Comparison of ENCODE assay signal across 1 cellular context in the genomic region with DNA sequence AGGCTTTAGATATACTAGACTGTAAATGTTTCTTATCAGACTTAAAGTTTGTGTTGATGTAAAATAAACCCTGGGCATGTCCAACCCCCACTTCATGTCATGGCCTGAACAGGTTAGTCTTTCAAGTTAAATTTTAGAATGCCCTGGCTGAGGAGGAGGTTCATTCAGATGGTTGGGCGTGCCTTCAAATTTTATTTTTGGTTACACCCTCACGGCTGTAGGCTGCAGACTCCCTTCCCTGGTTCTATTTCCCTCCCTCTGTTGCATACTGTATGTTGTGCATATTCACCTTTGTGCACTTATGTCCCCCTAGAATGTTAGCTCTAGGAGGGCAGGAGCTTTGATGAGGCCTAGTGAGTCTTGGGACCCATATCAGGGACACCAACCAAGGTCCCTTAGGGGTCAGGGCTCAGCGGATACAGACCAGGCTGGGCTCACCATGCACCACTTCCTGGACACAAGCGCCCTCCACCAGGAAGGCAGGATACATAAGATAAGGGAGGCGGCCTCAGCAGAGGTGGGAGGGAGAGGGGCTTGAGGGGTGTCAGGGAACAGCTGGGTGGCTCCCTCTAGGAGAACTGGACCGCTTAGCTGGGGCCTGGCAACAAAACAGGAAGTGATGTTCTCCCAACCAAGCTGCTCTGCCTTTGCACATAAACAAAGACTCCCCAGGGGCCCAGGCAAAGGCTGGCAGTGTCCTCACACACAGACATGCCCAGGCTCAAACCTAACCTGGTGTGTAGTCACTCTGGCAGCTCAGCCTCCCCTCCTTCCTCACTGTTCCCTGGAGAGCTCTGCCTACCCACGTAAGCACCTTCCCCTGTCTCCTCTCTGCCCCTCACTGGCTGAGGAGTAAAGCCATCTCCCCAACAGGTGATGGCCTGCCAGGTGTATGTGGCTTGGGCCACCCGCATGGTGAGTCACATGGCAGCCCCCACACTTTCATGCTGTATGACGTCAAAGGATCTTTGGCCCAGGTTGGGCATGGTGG.
TF ChIP-seq lines count a peak whose summit lies in the region.

No MANE protein-coding gene starts in this region.

TF ChIP-seq in HepG2, 621 proteins besides CTCF, POLR2A, EP300 and RAD21 (continued from another document):
- TF ChIP-seq, protein P1, sequence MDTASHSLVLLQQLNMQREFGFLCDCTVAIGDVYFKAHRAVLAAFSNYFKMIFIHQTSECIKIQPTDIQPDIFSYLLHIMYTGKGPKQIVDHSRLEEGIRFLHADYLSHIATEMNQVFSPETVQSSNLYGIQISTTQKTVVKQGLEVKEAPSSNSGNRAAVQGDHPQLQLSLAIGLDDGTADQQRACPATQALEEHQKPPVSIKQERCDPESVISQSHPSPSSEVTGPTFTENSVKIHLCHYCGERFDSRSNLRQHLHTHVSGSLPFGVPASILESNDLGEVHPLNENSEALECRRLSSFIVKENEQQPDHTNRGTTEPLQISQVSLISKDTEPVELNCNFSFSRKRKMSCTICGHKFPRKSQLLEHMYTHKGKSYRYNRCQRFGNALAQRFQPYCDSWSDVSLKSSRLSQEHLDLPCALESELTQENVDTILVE (CRISPR knock-in tag; IDR thresholded peaks at IDR 0.05), result no peak
- no peak for TF ChIP-seq ZNF235 (CRISPR knock-in tag; IDR thresholded peaks at IDR 0.05; ENCODE audit: borderline replicate concordance)
- peak; percentile 26; the same call in 1 of the 2 replicates for TF ChIP-seq THAP11 (CRISPR knock-in tag; IDR thresholded peaks at IDR 0.05)
- TF ChIP-seq, protein P2, sequence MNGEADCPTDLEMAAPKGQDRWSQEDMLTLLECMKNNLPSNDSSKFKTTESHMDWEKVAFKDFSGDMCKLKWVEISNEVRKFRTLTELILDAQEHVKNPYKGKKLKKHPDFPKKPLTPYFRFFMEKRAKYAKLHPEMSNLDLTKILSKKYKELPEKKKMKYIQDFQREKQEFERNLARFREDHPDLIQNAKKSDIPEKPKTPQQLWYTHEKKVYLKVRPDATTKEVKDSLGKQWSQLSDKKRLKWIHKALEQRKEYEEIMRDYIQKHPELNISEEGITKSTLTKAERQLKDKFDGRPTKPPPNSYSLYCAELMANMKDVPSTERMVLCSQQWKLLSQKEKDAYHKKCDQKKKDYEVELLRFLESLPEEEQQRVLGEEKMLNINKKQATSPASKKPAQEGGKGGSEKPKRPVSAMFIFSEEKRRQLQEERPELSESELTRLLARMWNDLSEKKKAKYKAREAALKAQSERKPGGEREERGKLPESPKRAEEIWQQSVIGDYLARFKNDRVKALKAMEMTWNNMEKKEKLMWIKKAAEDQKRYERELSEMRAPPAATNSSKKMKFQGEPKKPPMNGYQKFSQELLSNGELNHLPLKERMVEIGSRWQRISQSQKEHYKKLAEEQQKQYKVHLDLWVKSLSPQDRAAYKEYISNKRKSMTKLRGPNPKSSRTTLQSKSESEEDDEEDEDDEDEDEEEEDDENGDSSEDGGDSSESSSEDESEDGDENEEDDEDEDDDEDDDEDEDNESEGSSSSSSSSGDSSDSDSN (CRISPR knock-in tag; IDR thresholded peaks at IDR 0.05), result no peak
- TF ChIP-seq MYC (CRISPR knock-in tag; IDR thresholded peaks at IDR 0.05; ENCODE audit: borderline replicate concordance), result peak; percentile 45; the same call in 1 of the 2 replicates
- no peak for TF ChIP-seq ZNF775 (CRISPR knock-in tag; IDR thresholded peaks at IDR 0.05; ENCODE audit: borderline replicate concordance)
- TF ChIP-seq RFX5 (IDR thresholded peaks at IDR 0.05; ENCODE audit: low read depth, low read length), result no peak
- no peak for TF ChIP-seq DR1 (CRISPR knock-in tag; IDR thresholded peaks at IDR 0.05)
- TF ChIP-seq, protein P3, sequence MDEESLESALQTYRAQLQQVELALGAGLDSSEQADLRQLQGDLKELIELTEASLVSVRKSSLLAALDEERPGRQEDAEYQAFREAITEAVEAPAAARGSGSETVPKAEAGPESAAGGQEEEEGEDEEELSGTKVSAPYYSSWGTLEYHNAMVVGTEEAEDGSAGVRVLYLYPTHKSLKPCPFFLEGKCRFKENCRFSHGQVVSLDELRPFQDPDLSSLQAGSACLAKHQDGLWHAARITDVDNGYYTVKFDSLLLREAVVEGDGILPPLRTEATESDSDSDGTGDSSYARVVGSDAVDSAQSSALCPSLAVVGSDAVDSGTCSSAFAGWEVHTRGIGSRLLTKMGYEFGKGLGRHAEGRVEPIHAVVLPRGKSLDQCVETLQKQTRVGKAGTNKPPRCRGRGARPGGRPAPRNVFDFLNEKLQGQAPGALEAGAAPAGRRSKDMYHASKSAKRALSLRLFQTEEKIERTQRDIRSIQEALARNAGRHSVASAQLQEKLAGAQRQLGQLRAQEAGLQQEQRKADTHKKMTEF (CRISPR knock-in tag; IDR thresholded peaks at IDR 0.05), result no peak
- TF ChIP-seq, protein P4, sequence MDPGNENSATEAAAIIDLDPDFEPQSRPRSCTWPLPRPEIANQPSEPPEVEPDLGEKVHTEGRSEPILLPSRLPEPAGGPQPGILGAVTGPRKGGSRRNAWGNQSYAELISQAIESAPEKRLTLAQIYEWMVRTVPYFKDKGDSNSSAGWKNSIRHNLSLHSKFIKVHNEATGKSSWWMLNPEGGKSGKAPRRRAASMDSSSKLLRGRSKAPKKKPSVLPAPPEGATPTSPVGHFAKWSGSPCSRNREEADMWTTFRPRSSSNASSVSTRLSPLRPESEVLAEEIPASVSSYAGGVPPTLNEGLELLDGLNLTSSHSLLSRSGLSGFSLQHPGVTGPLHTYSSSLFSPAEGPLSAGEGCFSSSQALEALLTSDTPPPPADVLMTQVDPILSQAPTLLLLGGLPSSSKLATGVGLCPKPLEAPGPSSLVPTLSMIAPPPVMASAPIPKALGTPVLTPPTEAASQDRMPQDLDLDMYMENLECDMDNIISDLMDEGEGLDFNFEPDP (CRISPR knock-in tag; conservative IDR thresholded peaks at IDR 0.05), result no peak
- TF ChIP-seq HNRNPUL1 (IDR thresholded peaks at IDR 0.05; ENCODE audit: low read depth, low read length), result no peak
- TF ChIP-seq, protein P5, sequence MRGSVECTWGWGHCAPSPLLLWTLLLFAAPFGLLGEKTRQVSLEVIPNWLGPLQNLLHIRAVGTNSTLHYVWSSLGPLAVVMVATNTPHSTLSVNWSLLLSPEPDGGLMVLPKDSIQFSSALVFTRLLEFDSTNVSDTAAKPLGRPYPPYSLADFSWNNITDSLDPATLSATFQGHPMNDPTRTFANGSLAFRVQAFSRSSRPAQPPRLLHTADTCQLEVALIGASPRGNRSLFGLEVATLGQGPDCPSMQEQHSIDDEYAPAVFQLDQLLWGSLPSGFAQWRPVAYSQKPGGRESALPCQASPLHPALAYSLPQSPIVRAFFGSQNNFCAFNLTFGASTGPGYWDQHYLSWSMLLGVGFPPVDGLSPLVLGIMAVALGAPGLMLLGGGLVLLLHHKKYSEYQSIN (CRISPR knock-in tag; IDR thresholded peaks at IDR 0.05; ENCODE audit: borderline replicate concordance), result no peak
- TF ChIP-seq ZNF33A (CRISPR knock-in tag; IDR thresholded peaks at IDR 0.05; ENCODE audit: borderline replicate concordance), result no peak
- TF ChIP-seq, protein P6, sequence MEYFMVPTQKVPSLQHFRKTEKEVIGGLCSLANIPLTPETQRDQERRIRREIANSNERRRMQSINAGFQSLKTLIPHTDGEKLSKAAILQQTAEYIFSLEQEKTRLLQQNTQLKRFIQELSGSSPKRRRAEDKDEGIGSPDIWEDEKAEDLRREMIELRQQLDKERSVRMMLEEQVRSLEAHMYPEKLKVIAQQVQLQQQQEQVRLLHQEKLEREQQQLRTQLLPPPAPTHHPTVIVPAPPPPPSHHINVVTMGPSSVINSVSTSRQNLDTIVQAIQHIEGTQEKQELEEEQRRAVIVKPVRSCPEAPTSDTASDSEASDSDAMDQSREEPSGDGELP (IDR thresholded peaks at IDR 0.05; ENCODE audit: borderline replicate concordance, low read depth), result peak; percentile 45; the same call in 1 of the 2 replicates
- TF ChIP-seq, protein P7, sequence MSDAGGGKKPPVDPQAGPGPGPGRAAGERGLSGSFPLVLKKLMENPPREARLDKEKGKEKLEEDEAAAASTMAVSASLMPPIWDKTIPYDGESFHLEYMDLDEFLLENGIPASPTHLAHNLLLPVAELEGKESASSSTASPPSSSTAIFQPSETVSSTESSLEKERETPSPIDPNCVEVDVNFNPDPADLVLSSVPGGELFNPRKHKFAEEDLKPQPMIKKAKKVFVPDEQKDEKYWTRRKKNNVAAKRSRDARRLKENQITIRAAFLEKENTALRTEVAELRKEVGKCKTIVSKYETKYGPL (CRISPR knock-in tag; IDR thresholded peaks at IDR 0.05), result no peak
- no peak for TF ChIP-seq ZBTB42 (CRISPR knock-in tag; IDR thresholded peaks at IDR 0.05)
- 0 out of 2 replicates have a peak, but pooled peaks have one; percentile 22 for TF ChIP-seq ZNF292 (CRISPR knock-in tag; IDR thresholded peaks at IDR 0.05; ENCODE audit: borderline replicate concordance, low read depth)
- no peak for TF ChIP-seq SMAD3 (CRISPR knock-in tag; IDR thresholded peaks at IDR 0.05)
- no peak for TF ChIP-seq ZNF572 (CRISPR knock-in tag; IDR thresholded peaks at IDR 0.05)
- TF ChIP-seq GATAD2A (CRISPR knock-in tag; IDR thresholded peaks at IDR 0.05), result no peak
- TF ChIP-seq ZFY (CRISPR knock-in tag; IDR thresholded peaks at IDR 0.05), result peak; percentile 40; the same call in 1 of the 2 replicates
- peak; percentile 58 for TF ChIP-seq ZFX (CRISPR knock-in tag; IDR thresholded peaks at IDR 0.05; ENCODE audit: low read depth)
- no peak for TF ChIP-seq ERF (CRISPR knock-in tag; IDR thresholded peaks at IDR 0.05)
- TF ChIP-seq, protein P8, sequence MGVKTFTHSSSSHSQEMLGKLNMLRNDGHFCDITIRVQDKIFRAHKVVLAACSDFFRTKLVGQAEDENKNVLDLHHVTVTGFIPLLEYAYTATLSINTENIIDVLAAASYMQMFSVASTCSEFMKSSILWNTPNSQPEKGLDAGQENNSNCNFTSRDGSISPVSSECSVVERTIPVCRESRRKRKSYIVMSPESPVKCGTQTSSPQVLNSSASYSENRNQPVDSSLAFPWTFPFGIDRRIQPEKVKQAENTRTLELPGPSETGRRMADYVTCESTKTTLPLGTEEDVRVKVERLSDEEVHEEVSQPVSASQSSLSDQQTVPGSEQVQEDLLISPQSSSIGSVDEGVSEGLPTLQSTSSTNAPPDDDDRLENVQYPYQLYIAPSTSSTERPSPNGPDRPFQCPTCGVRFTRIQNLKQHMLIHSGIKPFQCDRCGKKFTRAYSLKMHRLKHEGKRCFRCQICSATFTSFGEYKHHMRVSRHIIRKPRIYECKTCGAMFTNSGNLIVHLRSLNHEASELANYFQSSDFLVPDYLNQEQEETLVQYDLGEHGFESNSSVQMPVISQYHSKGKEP (CRISPR knock-in tag; IDR thresholded peaks at IDR 0.05), result no peak
- TF ChIP-seq GABPA (IDR thresholded peaks at IDR 0.05; ENCODE audit: low read depth, low read length), result no peak
- TF ChIP-seq GABPA (CRISPR knock-in tag; IDR thresholded peaks at IDR 0.05; ENCODE audit: low read depth), result peak; percentile 75
- TF ChIP-seq KAT2B (IDR thresholded peaks at IDR 0.05; ENCODE audit: borderline replicate concordance, low read depth, low read length), result no peak
- TF ChIP-seq, protein P9, sequence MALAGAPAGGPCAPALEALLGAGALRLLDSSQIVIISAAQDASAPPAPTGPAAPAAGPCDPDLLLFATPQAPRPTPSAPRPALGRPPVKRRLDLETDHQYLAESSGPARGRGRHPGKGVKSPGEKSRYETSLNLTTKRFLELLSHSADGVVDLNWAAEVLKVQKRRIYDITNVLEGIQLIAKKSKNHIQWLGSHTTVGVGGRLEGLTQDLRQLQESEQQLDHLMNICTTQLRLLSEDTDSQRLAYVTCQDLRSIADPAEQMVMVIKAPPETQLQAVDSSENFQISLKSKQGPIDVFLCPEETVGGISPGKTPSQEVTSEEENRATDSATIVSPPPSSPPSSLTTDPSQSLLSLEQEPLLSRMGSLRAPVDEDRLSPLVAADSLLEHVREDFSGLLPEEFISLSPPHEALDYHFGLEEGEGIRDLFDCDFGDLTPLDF (CRISPR knock-in tag; IDR thresholded peaks at IDR 0.05), result no peak
- TF ChIP-seq, protein P10, sequence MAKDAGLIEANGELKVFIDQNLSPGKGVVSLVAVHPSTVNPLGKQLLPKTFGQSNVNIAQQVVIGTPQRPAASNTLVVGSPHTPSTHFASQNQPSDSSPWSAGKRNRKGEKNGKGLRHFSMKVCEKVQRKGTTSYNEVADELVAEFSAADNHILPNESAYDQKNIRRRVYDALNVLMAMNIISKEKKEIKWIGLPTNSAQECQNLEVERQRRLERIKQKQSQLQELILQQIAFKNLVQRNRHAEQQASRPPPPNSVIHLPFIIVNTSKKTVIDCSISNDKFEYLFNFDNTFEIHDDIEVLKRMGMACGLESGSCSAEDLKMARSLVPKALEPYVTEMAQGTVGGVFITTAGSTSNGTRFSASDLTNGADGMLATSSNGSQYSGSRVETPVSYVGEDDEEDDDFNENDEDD (CRISPR knock-in tag; IDR thresholded peaks at IDR 0.05; ENCODE audit: borderline replicate concordance), result no peak
- TF ChIP-seq, protein P11, sequence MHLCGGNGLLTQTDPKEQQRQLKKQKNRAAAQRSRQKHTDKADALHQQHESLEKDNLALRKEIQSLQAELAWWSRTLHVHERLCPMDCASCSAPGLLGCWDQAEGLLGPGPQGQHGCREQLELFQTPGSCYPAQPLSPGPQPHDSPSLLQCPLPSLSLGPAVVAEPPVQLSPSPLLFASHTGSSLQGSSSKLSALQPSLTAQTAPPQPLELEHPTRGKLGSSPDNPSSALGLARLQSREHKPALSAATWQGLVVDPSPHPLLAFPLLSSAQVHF (CRISPR knock-in tag; IDR thresholded peaks at IDR 0.05), result no peak
- TF ChIP-seq RXRA (CRISPR knock-in tag; IDR thresholded peaks at IDR 0.05), result no peak
- TF ChIP-seq, protein P12, sequence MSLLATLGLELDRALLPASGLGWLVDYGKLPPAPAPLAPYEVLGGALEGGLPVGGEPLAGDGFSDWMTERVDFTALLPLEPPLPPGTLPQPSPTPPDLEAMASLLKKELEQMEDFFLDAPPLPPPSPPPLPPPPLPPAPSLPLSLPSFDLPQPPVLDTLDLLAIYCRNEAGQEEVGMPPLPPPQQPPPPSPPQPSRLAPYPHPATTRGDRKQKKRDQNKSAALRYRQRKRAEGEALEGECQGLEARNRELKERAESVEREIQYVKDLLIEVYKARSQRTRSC (CRISPR knock-in tag; IDR thresholded peaks at IDR 0.05; ENCODE audit: low read depth), result no peak
